10 cellular contexts compared by ENCODE assay signal in genomic region chr19:3129112-3129511, GRCh38. TPM values are rescaled to one million over a fixed set of nuclear protein-coding genes. Genes with fewer than 3 reads are reported as not detected.
A peak's percentile ranks its signal among the peaks of the same experiment; 100 is the strongest.
DNase-seq lines count a peak whose midpoint lies in the region; ATAC-seq and TF ChIP-seq lines count a peak whose summit lies in the region.
"Had no signal": no experiment of that assay in that cellular context is flagged by ENCODE, and none has a peak within 500 bp of the region (broad histone marks: within the 10 kb centered on the region; RNA-seq: fewer than 3 reads in every experiment).

No MANE protein-coding gene starts in this region.

- no peaks in the 10 kb centered on the region for H3K9me2 ChIP-seq in SU-DHL-6 (replicated peaks; ENCODE audit: insufficient read depth, low read length)

- H3K27ac Mint-ChIP-seq in CD14-positive monocyte, result no peak overlapping the region

- ATAC-seq in left lung, result no peak
- no peak for ATAC-seq in GM21576 (IDR thresholded peaks at IDR 0.05; ENCODE audit: unreplicated experiment)

- H4K20me1 ChIP-seq in SU-DHL-6 (ENCODE audit: low read depth, low read length), result no peaks in the 10 kb centered on the region

- H3K4me3 Mint-ChIP-seq in CD14-positive monocyte, result no peak overlapping the region
- H3K4me3 Mint-ChIP-seq: IgD-negative memory B cell had no signal

- no peak overlapping the region for H3K4me2 ChIP-seq in SU-DHL-6 (ENCODE audit: low read depth, low read length, poor library complexity, severe bottlenecking)

- no peak overlapping the region for H3K9ac ChIP-seq in SU-DHL-6 (ENCODE audit: low read length)

- no peaks in the 10 kb centered on the region for H3K27me3 ChIP-seq in H7 (ENCODE audit: control insufficient read depth, insufficient read depth, low read length)
- no peaks in the 10 kb centered on the region for H3K27me3 ChIP-seq in SU-DHL-6 (ENCODE audit: low read length)
- no peaks in the 10 kb centered on the region for H3K27me3 ChIP-seq in left lung

- DNase-seq in CD14-positive monocyte (ENCODE audit: low spot score) (no peak), H7 (peak; percentile 52), left lung (no peak), nucleus accumbens (lab: John Stamatoyannopoulos, UW) (no peak)
- DNase-seq in activated T-cell treated with anti-CD3 and anti-CD28 coated beads, Interleukin-2, amount 50 U/mL, for 48 hours, result no peak
- DNase-seq in activated naive CD4-positive, alpha-beta T cell (lab: John Stamatoyannopoulos, UW), result no peak

- no peak overlapping the region for H2AFZ ChIP-seq in SU-DHL-6 (ENCODE audit: low read depth, low read length, severe bottlenecking)

- peaks cover 0 to 3% (median 0%) of the 10 kb centered on the region in 3 donors for H3K27me3 Mint-ChIP-seq in CD14-positive monocyte (ENCODE audit: low read depth in 3 of 3)

- H3K4me1 ChIP-seq in left lung, result peaks cover 0 to 45% of the 10 kb centered on the region in 2 donors

- H3K4me3 ChIP-seq in H7 (ENCODE audit: insufficient read depth, low read depth, low read length) (no peak overlapping the region), SU-DHL-6 (ENCODE audit: insufficient read depth, low read length, poor library complexity, severe bottlenecking) (no peak overlapping the region), left lung (no peak overlapping the region)
- H3K4me3 ChIP-seq: thoracic aorta had no signal

- H3K36me3 ChIP-seq in H7 (replicated peaks; ENCODE audit: control insufficient read depth, insufficient read depth, low read length), result no peaks in the 10 kb centered on the region
- no peaks in the 10 kb centered on the region for H3K36me3 ChIP-seq in SU-DHL-6 (ENCODE audit: low read length)
- H3K36me3 ChIP-seq in left lung, result no peaks in the 10 kb centered on the region
- H3K36me3 ChIP-seq: thoracic aorta had no signal

- H3K79me2 ChIP-seq in SU-DHL-6 (ENCODE audit: insufficient read depth, low read length), result no peaks in the 10 kb centered on the region

- no peaks in the 10 kb centered on the region for H3K9me3 ChIP-seq in SU-DHL-6 (ENCODE audit: insufficient read depth, low read length)
- H3K9me3 ChIP-seq in left lung, result no peaks in the 10 kb centered on the region
- H3K9me3 ChIP-seq: thoracic aorta had no signal

- peak; percentile 61 for TF ChIP-seq CTCF in CD14-positive monocyte (IDR thresholded peaks at IDR 0.05)
- TF ChIP-seq CTCF in SU-DHL-6 (IDR thresholded peaks at IDR 0.05; ENCODE audit: insufficient read depth, low read length, poor library complexity, severe bottlenecking), result peak; percentile 22
- peak; percentile 29 to 44 for TF ChIP-seq CTCF in left lung (IDR thresholded peaks at IDR 0.05)

- peaks cover 38% of the 10 kb centered on the region for H3K4me1 Mint-ChIP-seq in CD14-positive monocyte

- intact Hi-C loops in CD14-positive monocyte (cut with micrococcal nuclease) (loop anchor here (5.0 kb wide), 1 partner anchor 33 kb away; no protein-coding TSS in a partner anchor), left lung (cut with DNase I) (no loop called here)

- H3K27ac ChIP-seq in SU-DHL-6 (ENCODE audit: low read depth, low read length) (no peak overlapping the region), left lung (no peak overlapping the region)
- H3K27ac ChIP-seq: thoracic aorta had no signal

- H3F3A ChIP-seq in SU-DHL-6 (ENCODE audit: insufficient read depth), result no peaks in the 10 kb centered on the region

- H3K36me3 Mint-ChIP-seq in CD14-positive monocyte, result no peaks in the 10 kb centered on the region
- H3K36me3 Mint-ChIP-seq: IgD-negative memory B cell had no signal

- H3K9me3 Mint-ChIP-seq in CD14-positive monocyte, result no peaks in the 10 kb centered on the region
- H3K9me3 Mint-ChIP-seq: IgD-negative memory B cell had no signal

RNA-seq across cellular contexts. Expression of gene GNA15, which starts 6.7 kb away (rescaled TPM):
- polyA plus RNA-seq in CD14-positive monocyte, result 10 to 100 TPM; 38.7 to 41.3 TPM
- not detected in 2 replicates for total RNA-seq in H7 (2014; rRNA removed; shearing (Covaris generic))
- total RNA-seq in left lung, result 10 to 100 TPM; 17.6 to 35.9 TPM
- polyA plus RNA-seq: IgD-negative memory B cell had no signal

RNA-seq across cellular contexts. Expression of gene GNA11, which starts 35.0 kb away (rescaled TPM):
- under 1 TPM; 0.25 to 0.37 TPM for polyA plus RNA-seq in CD14-positive monocyte
- total RNA-seq in H7 (2014; rRNA removed; shearing (Covaris generic)), result 30.0 and 35.0 TPM in 2 replicates
- 10 to 100 TPM; 57.2 to 59.9 TPM for total RNA-seq in left lung

RNA-seq across cellular contexts. Expression of gene S1PR4, which starts 49.5 kb away (rescaled TPM):
- 100 to 1,000 TPM; 105 to 131 TPM for polyA plus RNA-seq in CD14-positive monocyte
- total RNA-seq in H7 (2014; rRNA removed; shearing (Covaris generic)), result not detected in 2 replicates
- 10 to 100 TPM in 1 of 2 donors, 1 to 10 TPM in 1; 9.3 to 20.8 TPM for total RNA-seq in left lung

RNA-seq across cellular contexts. Expression of gene NCLN, which starts 56.6 kb away (rescaled TPM):
- polyA plus RNA-seq in CD14-positive monocyte, result 10 to 100 TPM; 28.6 to 34.5 TPM
- 68.2 and 82.8 TPM in 2 replicates for total RNA-seq in H7 (2014; rRNA removed; shearing (Covaris generic))
- 100 to 1,000 TPM in 1 of 2 donors, 10 to 100 TPM in 1; 67.7 to 121 TPM for total RNA-seq in left lung

Comparison
In these comparisons a context has a peak if more than half of its experiments do, and no peak if none do; other contexts are left out.
1. RNA of gene GNA15, which starts 6.7 kb away (total RNA-seq): 17.6 to 35.9 TPM in left lung; not detected in H7; every median in the first group is over 10 times any median in the second.
2. RNA of gene S1PR4, which starts 49.5 kb away (total RNA-seq): 9.3 to 20.8 TPM in left lung; not detected in H7; every median in the first group is over 10 times any median in the second.
3. intact Hi-C loops: an anchor here in CD14-positive monocyte (5.0 kb wide); none called in left lung.
4. Peak in every context shown above with its lines, with median percentiles within 50 percentile points of each other: CTCF ChIP-seq.